ENCODE assay signal across 12 cellular contexts in the genomic region with DNA sequence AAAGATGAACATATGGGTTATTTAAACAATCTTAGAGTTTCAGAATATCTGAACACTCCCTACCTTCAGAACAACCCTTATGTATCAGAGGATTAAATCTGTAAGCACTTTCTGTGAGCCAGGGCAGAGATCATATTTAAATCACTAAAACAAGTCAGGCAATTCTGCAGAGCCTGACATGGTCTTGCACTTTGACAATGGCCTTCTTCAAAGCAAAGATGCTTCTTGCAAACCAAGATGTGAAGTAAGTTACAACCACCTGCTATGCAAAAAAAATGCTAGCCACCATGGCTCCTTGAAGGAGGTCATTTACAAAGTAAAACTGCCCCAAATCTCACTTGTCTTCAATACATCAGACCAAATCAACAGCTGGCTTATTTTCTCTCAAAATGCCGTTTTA. TPM values are rescaled to one million over a fixed set of nuclear protein-coding genes. Genes with fewer than 3 reads are reported as not detected.
A peak's percentile ranks its signal among the peaks of the same experiment; 100 is the strongest.
DNase-seq lines count a peak whose midpoint lies in the region; ATAC-seq and TF ChIP-seq lines count a peak whose summit lies in the region.
"Had no signal": no experiment of that assay in that cellular context is flagged by ENCODE, and none has a peak within 500 bp of the region (broad histone marks: within the 10 kb centered on the region; RNA-seq: fewer than 3 reads in every experiment).

No MANE protein-coding gene starts in this region.

- peaks cover 70% of the 10 kb centered on the region for H3K79me2 ChIP-seq in H9 (ENCODE audit: insufficient read depth, low read length)

- H3K23ac ChIP-seq in H9 (ENCODE audit: insufficient read length, low read depth, low read length): no peak overlapping the region

- no CpG with 5 or more reads among the region's 1 CpG for WGBS in H9 (ENCODE audit: extremely low coverage, insufficient read length, low lambda C conversion rate)

- H3K4me3 Mint-ChIP-seq in H9: peak overlapping the region; percentile 50 to 99
- peak overlapping the region; percentile 70 for H3K4me3 Mint-ChIP-seq in natural killer cell
- no peak overlapping the region for H3K4me3 Mint-ChIP-seq in CD14-positive monocyte

- H4K5ac ChIP-seq in H9 (ENCODE audit: insufficient read length, low read depth, low read length): no peak overlapping the region

- no peak overlapping the region for H2BK15ac ChIP-seq in H9 (ENCODE audit: low read depth, low read length)

- H3K36me3 Mint-ChIP-seq in H9 (ENCODE audit: insufficient read depth in 1 of 3, low read depth in 3 of 3) (peaks cover 26 to 48% (median 44%) of the 10 kb centered on the region in 3 experiments), natural killer cell (peaks cover 7% of the 10 kb centered on the region), CD14-positive monocyte (peaks cover 18 to 24% of the 10 kb centered on the region in 2 donors)

- H2BK20ac ChIP-seq in H9 (ENCODE audit: low read depth, low read length, poor library complexity, severe bottlenecking): no peak overlapping the region

- no peaks in the 10 kb centered on the region for H4K20me1 ChIP-seq in H9 (ENCODE audit: control insufficient read depth, insufficient read depth, insufficient read length)

- H2BK5ac ChIP-seq in H9 (ENCODE audit: insufficient read length, low read length): no peak overlapping the region

- no peaks in the 10 kb centered on the region for H3K9me3 ChIP-seq in BE2C
- no peaks in the 10 kb centered on the region for H3K9me3 ChIP-seq in H9 (ENCODE audit: control insufficient read depth, low read depth, low read length)
- no peaks in the 10 kb centered on the region for H3K9me3 ChIP-seq in adipocyte (ENCODE audit: control insufficient read depth, low read length)
- no peaks in the 10 kb centered on the region for H3K9me3 ChIP-seq in WERI-Rb-1 (ENCODE audit: severe bottlenecking)

- H2BK120ac ChIP-seq in H9 (ENCODE audit: low read depth, low read length, poor library complexity, severe bottlenecking): no peak overlapping the region

- H3K56ac ChIP-seq in H9 (ENCODE audit: insufficient read length, low read depth, low read length): no peak overlapping the region

- H3K27me3 ChIP-seq in BE2C (no peaks in the 10 kb centered on the region; the same call in 1 of the 2 replicates), H9 (ENCODE audit: insufficient read depth, low read length) (no peaks in the 10 kb centered on the region), adipocyte (replicated peaks; ENCODE audit: control insufficient read depth, insufficient read depth, low read length) (no peaks in the 10 kb centered on the region), WERI-Rb-1 (ENCODE audit: insufficient read depth, low read depth, severe bottlenecking) (no peaks in the 10 kb centered on the region)

- H3T11ph ChIP-seq in H9 (ENCODE audit: low read length): no peak overlapping the region

- no peak overlapping the region for H4K8ac ChIP-seq in H9 (replicated peaks; ENCODE audit: insufficient read length, low read depth, low read length)

- H3K23me2 ChIP-seq in H9 (ENCODE audit: insufficient read length, low read depth, low read length, poor library complexity, severe bottlenecking): peaks cover 24% of the 10 kb centered on the region

- ATAC-seq in natural killer cell: no peak
- ATAC-seq in GM19397 (IDR thresholded peaks at IDR 0.05; ENCODE audit: unreplicated experiment): no peak

- H3K36me3 ChIP-seq in BE2C (peaks cover 49% of the 10 kb centered on the region), adipocyte (ENCODE audit: control insufficient read depth, insufficient read depth, low read length, severe bottlenecking) (peaks cover 7% of the 10 kb centered on the region), WERI-Rb-1 (peaks cover 53% of the 10 kb centered on the region)

- H2AFZ ChIP-seq in H9 (ENCODE audit: low read length): no peak overlapping the region

- peaks cover 0 to 2% of the 10 kb centered on the region in 2 experiments; a peak in 1 of 5 replicates for H3K9me3 Mint-ChIP-seq in H9
- no peaks in the 10 kb centered on the region for H3K9me3 Mint-ChIP-seq in natural killer cell
- peaks cover 0 to 3% (median 0%) of the 10 kb centered on the region in 7 donors for H3K9me3 Mint-ChIP-seq in CD14-positive monocyte

- peaks cover 5% of the 10 kb centered on the region for H3K79me1 ChIP-seq in H9 (ENCODE audit: insufficient read depth, low read depth, low read length, poor library complexity, severe bottlenecking)

- H3K4me2 ChIP-seq in H9 (ENCODE audit: insufficient read depth, insufficient read length, low read length): peak overlapping the region; percentile 30

- H3K18ac ChIP-seq in H9 (ENCODE audit: insufficient read length, low read depth, low read length): no peak overlapping the region

- TF ChIP-seq CTCF in BE2C (IDR thresholded peaks at IDR 0.05; ENCODE audit: low read depth, low read length): no peak
- no peak for TF ChIP-seq CTCF in H9 (conservative IDR thresholded peaks at IDR 0.05)
- no peak for TF ChIP-seq CTCF in natural killer cell (IDR thresholded peaks at IDR 0.05)
- TF ChIP-seq CTCF in CD14-positive monocyte (IDR thresholded peaks at IDR 0.05): no peak
- no peak for TF ChIP-seq CTCF in WERI-Rb-1 (IDR thresholded peaks at IDR 0.05; ENCODE audit: low read depth, low read length)

- DNase-seq in BE2C: no peak
- DNase-seq in H9: no peak
- no peak for DNase-seq in adipocyte (ENCODE audit: low read depth)
- no peak for DNase-seq in natural killer cell
- DNase-seq in CD14-positive monocyte (ENCODE audit: low spot score): no peak
- no peak for DNase-seq in NOMO-1 (lab: John Stamatoyannopoulos, UW; ENCODE audit: unreplicated experiment in 2 of 2)
- no peak for DNase-seq in WERI-Rb-1
- DNase-seq: cerebellar nuclear complex; kidney; NCI-H446 treated with DMSO at 0.1 percent for 48 hours; stimulated activated CD4-positive, alpha-beta T cell treated with anti-CD3 and anti-CD28 coated beads, Interleukin-2, amount 100 ng/mL, for 24 hours had no signal

- H3K4ac ChIP-seq in H9 (ENCODE audit: low read depth, low read length): no peak overlapping the region

- no peak overlapping the region for H2BK12ac ChIP-seq in H9 (ENCODE audit: insufficient read length, low read depth, low read length)

- H3K9ac ChIP-seq in H9 (ENCODE audit: extremely low read depth, insufficient read length, low read length) (no peak overlapping the region), adipocyte (ENCODE audit: low read length) (no peak overlapping the region)

- intact Hi-C loops in natural killer cell (cut with micrococcal nuclease): no loop called here
- intact Hi-C loops in CD14-positive monocyte (cut with micrococcal nuclease): no loop called here

- H3K27me3 Mint-ChIP-seq in H9 (ENCODE audit: low read depth): no peaks in the 10 kb centered on the region
- H3K27me3 Mint-ChIP-seq in natural killer cell (ENCODE audit: low read depth in 2 of 2): no peaks in the 10 kb centered on the region
- peaks cover 0 to 5% (median 2%) of the 10 kb centered on the region in 3 donors for H3K27me3 Mint-ChIP-seq in CD14-positive monocyte (ENCODE audit: low read depth in 3 of 3)

- H4K91ac ChIP-seq in H9 (ENCODE audit: insufficient read length, low read depth, low read length): no peak overlapping the region

- peak overlapping the region; percentile 88 for H3K4me3 ChIP-seq in BE2C (ENCODE audit: low read depth, low read length)
- peak overlapping the region; percentile 94 for H3K4me3 ChIP-seq in adipocyte (ENCODE audit: low read length)
- H3K4me3 ChIP-seq in WERI-Rb-1 (ENCODE audit: low read depth, low read length): no peak overlapping the region

- H3K27ac Mint-ChIP-seq in H9 (no peak overlapping the region), natural killer cell (peak overlapping the region; percentile 95 to 96), CD14-positive monocyte (no peak overlapping the region)

- no peak overlapping the region for H2AK5ac ChIP-seq in H9 (ENCODE audit: insufficient read length, low read length)

- H3K4me1 ChIP-seq in BE2C (peaks cover 7% of the 10 kb centered on the region), H9 (ENCODE audit: insufficient read depth, low read length) (peaks cover 5% of the 10 kb centered on the region; the same call in 1 of the 2 replicates), adipocyte (ENCODE audit: control insufficient read depth, insufficient read depth, low read length) (peaks cover 56% of the 10 kb centered on the region)

- H3K14ac ChIP-seq in H9 (ENCODE audit: insufficient read depth, low read length): no peak overlapping the region

- H3K4me1 Mint-ChIP-seq in H9 (peaks cover 44 to 47% of the 10 kb centered on the region in 2 experiments), natural killer cell (peaks cover 57 to 69% of the 10 kb centered on the region in 2 donors), CD14-positive monocyte (peaks cover 53% of the 10 kb centered on the region)

- H3K27ac ChIP-seq in H9 (ENCODE audit: insufficient read length, low read depth, low read length): no peak overlapping the region
- H3K27ac ChIP-seq in WERI-Rb-1: no peak overlapping the region

RNA-seq across cellular contexts. Expression of gene PPP1CC, which starts 3.2 kb away (rescaled TPM):
- 165 TPM for polyA plus RNA-seq in BE2C (2012; ENCODE audit: insufficient read depth, insufficient read length, low read depth)
- total RNA-seq in H9 (2021): 286 and 290 TPM in 2 replicates
- total RNA-seq in natural killer cell: 100 to 1,000 TPM; 114 to 121 (median 117) TPM
- 100 to 1,000 TPM; 128 to 139 TPM for polyA plus RNA-seq in CD14-positive monocyte

RNA-seq across cellular contexts. Expression of gene HVCN1, which starts 50.6 kb away (rescaled TPM):
- 3.6 TPM for polyA plus RNA-seq in BE2C (2012; ENCODE audit: insufficient read depth, insufficient read length, low read depth)
- 5.2 and 5.5 TPM in 2 replicates for total RNA-seq in H9 (2021)
- 10 to 100 TPM; 12.5 to 18.4 (median 18.0) TPM for total RNA-seq in natural killer cell
- polyA plus RNA-seq in CD14-positive monocyte: 100 to 1,000 TPM; 121 to 167 TPM

Comparison
In these comparisons a context has a peak if more than half of its experiments do, and no peak if none do; other contexts are left out.
1. H3K27ac Mint-ChIP-seq: peak in natural killer cell (2 of 2); none in H9 (0 of 3) and CD14-positive monocyte (0 of 7).
2. H3K4me3 Mint-ChIP-seq: peak in H9 (2 of 2) and natural killer cell (single experiment); none in CD14-positive monocyte (0 of 2).